ENCODE assay signal across 20 cellular contexts in genomic region chr3:52881834-52882233, GRCh38. TPM values are rescaled to one million over a fixed set of nuclear protein-coding genes. Genes with fewer than 3 reads are reported as not detected.
"Had no signal": no experiment of that assay in that cellular context is flagged by ENCODE, and none has a peak within 500 bp of the region (broad histone marks: within the 10 kb centered on the region; RNA-seq: fewer than 3 reads in every experiment).

No MANE protein-coding gene starts in this region.

- H3K4me1 Mint-ChIP-seq: endodermal cell, mesothelial cell of epicardium had no signal

- H3K9me3 ChIP-seq: heart right ventricle, neutrophil, psoas muscle, spleen, testis, tibial nerve had no signal

- H3K9me3 Mint-ChIP-seq: endodermal cell; natural killer cell treated with Interleukin-12 subunit alpha and Interleukin-12 subunit beta and Interleukin-15 and Interleukin-18, amount 100 ng/mL, for 72 hours; stimulated activated memory B cell treated with anti-CD40 and anti-IgM and Interleukin-4, amounts not matched to agents 10 μg/mL and 1 μg/mL and 100 μg/mL, for 72 hours had no signal

- H3K27ac ChIP-seq: heart right ventricle, neutrophil, psoas muscle, spleen, testis, tibial nerve had no signal

- H3K27ac Mint-ChIP-seq: endodermal cell; mesothelial cell of epicardium; natural killer cell treated with Interleukin-12 subunit alpha and Interleukin-12 subunit beta and Interleukin-15 and Interleukin-18, amount 100 ng/mL, for 72 hours; stimulated activated memory B cell treated with anti-CD40 and anti-IgM and Interleukin-4, amounts not matched to agents 10 μg/mL and 1 μg/mL and 100 μg/mL, for 72 hours; stimulated activated naive CD8-positive, alpha-beta T cell treated with anti-CD3 and anti-CD28 coated beads, Interleukin-15, Interleukin-2, amounts not matched to agents 100 ng/mL and 50 ng/mL, for 24 hours had no signal

- H3K27me3 ChIP-seq: heart right ventricle, neutrophil, spleen, testis, tibial nerve had no signal

- H3K4me1 ChIP-seq: tibial nerve had no signal

- H3K4me3 Mint-ChIP-seq: dendritic cell treated with granulocyte-macrophage colony-stimulating factor and Interleukin-4, amounts not matched to agents 40 ng/mL and 50 ng/mL, for 4 days; endodermal cell; mesothelial cell of epicardium; natural killer cell treated with Interleukin-12 subunit alpha and Interleukin-12 subunit beta and Interleukin-15 and Interleukin-18, amount 100 ng/mL, for 72 hours; stimulated activated memory B cell treated with anti-CD40 and anti-IgM and Interleukin-4, amounts not matched to agents 10 μg/mL and 1 μg/mL and 100 μg/mL, for 72 hours; stimulated activated naive CD8-positive, alpha-beta T cell treated with anti-CD3 and anti-CD28 coated beads, Interleukin-15, Interleukin-2, amounts not matched to agents 100 ng/mL and 50 ng/mL, for 24 hours had no signal

- DNase-seq: cerebellar nuclear complex; effector CD4-positive, alpha-beta T cell; endodermal cell; heart right ventricle; hypothalamus; psoas muscle; retina; spleen; stimulated activated CD4-positive, alpha-beta T cell treated with anti-CD3 and anti-CD28 coated beads, Interleukin-15, amount 100 ng/mL, for 24 hours; stimulated activated CD4-positive, alpha-beta T cell treated with anti-CD3 and anti-CD28 coated beads, Interleukin-1b, Interleukin-23, amount 100 ng/mL, for 48 hours; stimulated activated CD4-positive, alpha-beta T cell treated with anti-CD3 and anti-CD28 coated beads, Interleukin-4, amount 100 ng/mL, for 24 hours; testis had no signal

- H3K4me3 ChIP-seq: heart right ventricle, psoas muscle, spleen, testis, tibial nerve had no signal

- H3K27me3 Mint-ChIP-seq: dendritic cell treated with granulocyte-macrophage colony-stimulating factor and Interleukin-4, amounts not matched to agents 40 ng/mL and 50 ng/mL, for 4 days; natural killer cell treated with Interleukin-12 subunit alpha and Interleukin-12 subunit beta and Interleukin-15 and Interleukin-18, amount 100 ng/mL, for 72 hours; stimulated activated memory B cell treated with anti-CD40 and anti-IgM and Interleukin-4, amounts not matched to agents 10 μg/mL and 1 μg/mL and 100 μg/mL, for 72 hours; stimulated activated naive CD8-positive, alpha-beta T cell treated with anti-CD3 and anti-CD28 coated beads, Interleukin-15, Interleukin-2, amounts not matched to agents 100 ng/mL and 50 ng/mL, for 24 hours had no signal

RNA-seq across cellular contexts. Expression of gene MUSTN1, which starts 47.0 kb away (rescaled TPM):
- total RNA-seq: frontal cortex had no signal
